In the genomic region with DNA sequence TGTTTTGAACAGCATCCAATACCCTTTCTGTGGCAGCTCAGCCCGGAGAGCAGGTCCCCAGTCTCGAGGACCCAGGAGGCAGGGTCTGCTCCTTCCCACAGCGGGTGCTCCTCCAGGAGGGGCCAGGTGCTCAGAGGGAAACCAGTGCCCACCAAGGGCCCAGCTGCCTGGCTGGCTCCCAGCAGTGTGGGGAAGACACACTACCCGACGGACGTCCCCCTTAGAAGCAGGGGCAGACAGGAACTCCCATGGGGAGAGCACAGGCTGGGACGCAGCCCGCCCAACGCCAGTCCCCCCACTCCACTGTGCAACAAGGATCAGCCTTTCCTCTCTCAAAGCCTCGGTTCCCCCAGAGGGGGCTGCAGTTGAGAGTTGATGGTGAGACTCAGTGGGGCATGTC, we compare ENCODE assay signal across 28 cellular contexts. TPM values are rescaled to one million over a fixed set of nuclear protein-coding genes. Genes with fewer than 3 reads are reported as not detected.
DNase-seq lines count a peak whose midpoint lies in the region; ATAC-seq, FAIRE-seq and TF ChIP-seq lines count a peak whose summit lies in the region.
"Had no signal": no experiment of that assay in that cellular context is flagged by ENCODE, and none has a peak within 500 bp of the region (broad histone marks: within the 10 kb centered on the region; RNA-seq: fewer than 3 reads in every experiment).

No MANE protein-coding gene starts in this region.

- H3K4me1 ChIP-seq in mucosa of descending colon (ENCODE audit: low read depth) (no peaks in the 10 kb centered on the region), skeletal muscle tissue (ENCODE audit: control insufficient read depth in 3 of 3, insufficient read depth in 3 of 3, low read length in 3 of 3) (peaks cover 44 to 49% (median 44%) of the 10 kb centered on the region in 3 donors), foreskin keratinocyte (no peaks in the 10 kb centered on the region)
- H3K4me1 ChIP-seq: Peyer's patch, prostate gland had no signal

- H3K4me1 Mint-ChIP-seq in stimulated activated naive CD8-positive, alpha-beta T cell treated with anti-CD3 and anti-CD28 coated beads, Interleukin-15, amount 100 ng/mL, for 72 hours, result no peaks in the 10 kb centered on the region
- no peaks in the 10 kb centered on the region for H3K4me1 Mint-ChIP-seq in activated naive CD4-positive, alpha-beta T cell treated with anti-CD3 and anti-CD28 coated beads for 36 hours (ENCODE audit: low read depth)
- H3K4me1 Mint-ChIP-seq: activated CD4-positive, alpha-beta memory T cell treated with anti-CD3 and anti-CD28 coated beads, Interleukin-2, amount 10 ng/mL, durations not matched to agents 7 days and 5 days; activated naive CD8-positive, alpha-beta T cell treated with anti-CD3 and anti-CD28 coated beads, Interleukin-2, amount 10 ng/mL, durations not matched to agents 7 days and 5 days had no signal

- intact Hi-C loops in mucosa of descending colon (cut with DNase I, micrococcal nuclease), result no loop called here
- intact Hi-C loops in activated naive CD4-positive, alpha-beta T cell treated with anti-CD3 and anti-CD28 coated beads for 36 hours (cut with micrococcal nuclease), result no loop called here

- H3K27ac Mint-ChIP-seq in stimulated activated naive CD8-positive, alpha-beta T cell treated with anti-CD3 and anti-CD28 coated beads, Interleukin-15, amount 100 ng/mL, for 72 hours, result peak overlapping the region in 1 of 2 donors; percentile 33
- no peak overlapping the region for H3K27ac Mint-ChIP-seq in activated naive CD4-positive, alpha-beta T cell treated with anti-CD3 and anti-CD28 coated beads for 36 hours
- H3K27ac Mint-ChIP-seq: activated CD4-positive, alpha-beta memory T cell treated with anti-CD3 and anti-CD28 coated beads, Interleukin-2, amount 10 ng/mL, durations not matched to agents 7 days and 5 days; activated naive CD8-positive, alpha-beta T cell treated with anti-CD3 and anti-CD28 coated beads, Interleukin-2, amount 10 ng/mL, durations not matched to agents 7 days and 5 days; activated T-helper 2 cell treated with anti-CD3 and anti-CD28 coated beads, Interferon-gamma antibody, Interleukin-2, Interleukin-4, amounts not matched to agents 10 μg/mL and 5 μg/mL and 100 μg/mL, durations not matched to agents 14 hours and 24 hours and 36 hours; stimulated activated naive CD8-positive, alpha-beta T cell treated with anti-CD3 and anti-CD28 coated beads, Interleukin-15, Interleukin-2, amounts not matched to agents 100 ng/mL and 50 ng/mL, for 24 hours had no signal

- peak; percentile 15 for ATAC-seq in stimulated activated naive CD8-positive, alpha-beta T cell treated with anti-CD3 and anti-CD28 coated beads, Interleukin-15, amount 100 ng/mL, for 72 hours
- ATAC-seq in stimulated activated naive CD8-positive, alpha-beta T cell treated with anti-CD3 and anti-CD28 coated beads, Interleukin-15, Interleukin-2, amounts not matched to agents 100 U/mL and 50 U/mL, for 24 hours, result no peak
- ATAC-seq in mucosa of descending colon (peak; percentile 10), foreskin keratinocyte (no peak)

- no peaks in the 10 kb centered on the region for H3K9me3 Mint-ChIP-seq in stimulated activated naive CD8-positive, alpha-beta T cell treated with anti-CD3 and anti-CD28 coated beads, Interleukin-15, amount 100 ng/mL, for 72 hours
- H3K9me3 Mint-ChIP-seq in activated naive CD4-positive, alpha-beta T cell treated with anti-CD3 and anti-CD28 coated beads for 36 hours, result peaks cover under 1% of the 10 kb centered on the region
- H3K9me3 Mint-ChIP-seq: activated CD4-positive, alpha-beta memory T cell treated with anti-CD3 and anti-CD28 coated beads, Interleukin-2, amount 10 ng/mL, durations not matched to agents 7 days and 5 days; activated naive CD8-positive, alpha-beta T cell treated with anti-CD3 and anti-CD28 coated beads, Interleukin-2, amount 10 ng/mL, durations not matched to agents 7 days and 5 days; activated T-helper 2 cell treated with anti-CD3 and anti-CD28 coated beads, Interferon-gamma antibody, Interleukin-2, Interleukin-4, amounts not matched to agents 10 μg/mL and 5 μg/mL and 100 μg/mL, durations not matched to agents 14 hours and 24 hours and 36 hours; stimulated activated naive CD8-positive, alpha-beta T cell treated with anti-CD3 and anti-CD28 coated beads, Interleukin-15, Interleukin-2, amounts not matched to agents 100 ng/mL and 50 ng/mL, for 24 hours had no signal

- DNase-seq in stimulated activated naive CD8-positive, alpha-beta T cell treated with anti-CD3 and anti-CD28 coated beads, Interleukin-15, amount 100 ng/mL, for 72 hours, result no peak
- no peak for DNase-seq in stimulated activated naive CD8-positive, alpha-beta T cell treated with anti-CD3 and anti-CD28 coated beads, Interleukin-15, Interleukin-2, amounts not matched to agents 100 U/mL and 50 U/mL, for 24 hours
- peak in 1 of 3 donors; percentile 21 for DNase-seq in mucosa of descending colon
- no peak for DNase-seq in NCI-H2227 (lab: John Stamatoyannopoulos, UW; ENCODE audit: unreplicated experiment)
- DNase-seq in foreskin keratinocyte, result no peak
- DNase-seq in activated naive CD4-positive, alpha-beta T cell treated with anti-CD3 and anti-CD28 coated beads for 36 hours, result no peak
- DNase-seq in frontal cortex (ENCODE audit: low spot score in 2 of 2), result no peak
- DNase-seq: activated CD4-positive, alpha-beta memory T cell treated with anti-CD3 and anti-CD28 coated beads, Interleukin-2, amount 10 ng/mL, durations not matched to agents 7 days and 5 days; activated CD4-positive, CD25-positive, alpha-beta regulatory T cell treated with anti-CD3 and anti-CD28 coated beads, Interleukin-2, amount 50 U/mL, for 72 hours; activated naive CD8-positive, alpha-beta T cell treated with anti-CD3 and anti-CD28 coated beads, Interleukin-2, amount 10 ng/mL, durations not matched to agents 7 days and 5 days; Calu3; DND-41; effector CD4-positive, alpha-beta T cell; MV-4-11; NCI-H2171; NCI-H526; stimulated activated CD4-positive, alpha-beta T cell treated with anti-CD3 and anti-CD28 coated beads, Interleukin-12 subunit alpha, Interleukin-12 subunit beta, amount 100 ng/mL, for 4 hours had no signal

- FAIRE-seq in frontal cortex (lab: Jason Lieb, UNC), result no peak
- FAIRE-seq: HTR-8/SVneo had no signal

- no peaks in the 10 kb centered on the region for H3K36me3 ChIP-seq in mucosa of descending colon (ENCODE audit: low read depth)
- H3K36me3 ChIP-seq in skeletal muscle tissue (ENCODE audit: control insufficient read depth in 3 of 3, insufficient read depth in 3 of 3, low read length in 3 of 3), result no peaks in the 10 kb centered on the region
- H3K36me3 ChIP-seq: Peyer's patch, prostate gland, upper lobe of left lung had no signal

- no peaks in the 10 kb centered on the region for H3K36me3 Mint-ChIP-seq in activated naive CD4-positive, alpha-beta T cell treated with anti-CD3 and anti-CD28 coated beads for 36 hours (ENCODE audit: low read depth)
- H3K36me3 Mint-ChIP-seq: activated naive CD8-positive, alpha-beta T cell treated with anti-CD3 and anti-CD28 coated beads, Interleukin-2, amount 10 ng/mL, durations not matched to agents 7 days and 5 days had no signal

- no peak overlapping the region for H3K4me3 Mint-ChIP-seq in stimulated activated naive CD8-positive, alpha-beta T cell treated with anti-CD3 and anti-CD28 coated beads, Interleukin-15, amount 100 ng/mL, for 72 hours
- no peak overlapping the region for H3K4me3 Mint-ChIP-seq in activated naive CD4-positive, alpha-beta T cell treated with anti-CD3 and anti-CD28 coated beads for 36 hours
- H3K4me3 Mint-ChIP-seq: activated CD4-positive, alpha-beta memory T cell treated with anti-CD3 and anti-CD28 coated beads, Interleukin-2, amount 10 ng/mL, durations not matched to agents 7 days and 5 days; activated naive CD8-positive, alpha-beta T cell treated with anti-CD3 and anti-CD28 coated beads, Interleukin-2, amount 10 ng/mL, durations not matched to agents 7 days and 5 days; stimulated activated naive CD8-positive, alpha-beta T cell treated with anti-CD3 and anti-CD28 coated beads, Interleukin-15, Interleukin-2, amounts not matched to agents 100 ng/mL and 50 ng/mL, for 24 hours had no signal

- peak overlapping the region; percentile 23 to 76 (median 57) for H3K9ac ChIP-seq in skeletal muscle tissue (ENCODE audit: low read depth in 1 of 3, low read length in 3 of 3)
- H3K9ac ChIP-seq: KMS-11 had no signal

- CTCF ChIA-PET in activated naive CD4-positive, alpha-beta T cell treated with anti-CD3 and anti-CD28 coated beads for 36 hours (lab: Charles Lee), result no interaction called here

- H3K27me3 ChIP-seq in skeletal muscle tissue (ENCODE audit: control insufficient read depth in 3 of 3, insufficient read depth in 3 of 3, low read length in 3 of 3), result no peaks in the 10 kb centered on the region
- H3K27me3 ChIP-seq in foreskin keratinocyte, result no peaks in the 10 kb centered on the region
- H3K27me3 ChIP-seq: Peyer's patch, upper lobe of left lung had no signal

- H3K27ac ChIP-seq in skeletal muscle tissue (ENCODE audit: low read depth, low read length) (peak overlapping the region; percentile 47), foreskin keratinocyte (no peak overlapping the region)
- H3K27ac ChIP-seq: C4-2B, KMS-11, Peyer's patch, prostate gland had no signal

- no peaks in the 10 kb centered on the region for H3K9me3 ChIP-seq in mucosa of descending colon
- no peaks in the 10 kb centered on the region for H3K9me3 ChIP-seq in skeletal muscle tissue (ENCODE audit: control insufficient read depth in 3 of 3, low read length in 3 of 3)
- H3K9me3 ChIP-seq: Peyer's patch, prostate gland, upper lobe of left lung had no signal

- TF ChIP-seq CTCF in mucosa of descending colon (IDR thresholded peaks at IDR 0.05) (no peak), foreskin keratinocyte (conservative IDR thresholded peaks at IDR 0.05) (no peak)

- no peaks in the 10 kb centered on the region for H3K27me3 Mint-ChIP-seq in stimulated activated naive CD8-positive, alpha-beta T cell treated with anti-CD3 and anti-CD28 coated beads, Interleukin-15, amount 100 ng/mL, for 72 hours
- peaks cover 2% of the 10 kb centered on the region for H3K27me3 Mint-ChIP-seq in activated naive CD4-positive, alpha-beta T cell treated with anti-CD3 and anti-CD28 coated beads for 36 hours (ENCODE audit: low read depth)
- H3K27me3 Mint-ChIP-seq: activated CD4-positive, alpha-beta memory T cell treated with anti-CD3 and anti-CD28 coated beads, Interleukin-2, amount 10 ng/mL, durations not matched to agents 7 days and 5 days; stimulated activated naive CD8-positive, alpha-beta T cell treated with anti-CD3 and anti-CD28 coated beads, Interleukin-15, Interleukin-2, amounts not matched to agents 100 ng/mL and 50 ng/mL, for 24 hours had no signal

- H3K4me3 ChIP-seq in mucosa of descending colon, result no peak overlapping the region
- peak overlapping the region in 1 of 3 donors; percentile 22 for H3K4me3 ChIP-seq in skeletal muscle tissue (ENCODE audit: low read length in 3 of 3)
- H3K4me3 ChIP-seq: Peyer's patch, prostate gland, upper lobe of left lung had no signal

RNA-seq across cellular contexts. Expression of gene ADAMTS2, which starts 57.6 kb away (rescaled TPM):
- total RNA-seq in mucosa of descending colon (1 to 10 TPM; 1.3 to 9.2 (median 7.3) TPM), skeletal muscle tissue (29.7 TPM), foreskin keratinocyte (not detected in 2 replicates), frontal cortex (3.3 TPM)
- polyA plus RNA-seq in foreskin keratinocyte, result not detected in 2 replicates
- total RNA-seq in activated naive CD4-positive, alpha-beta T cell treated with anti-CD3 and anti-CD28 coated beads for 36 hours, result not detected
- total RNA-seq: activated CD4-positive, alpha-beta memory T cell treated with anti-CD3 and anti-CD28 coated beads, Interleukin-2, amount 10 ng/mL, durations not matched to agents 7 days and 5 days; activated naive CD8-positive, alpha-beta T cell treated with anti-CD3 and anti-CD28 coated beads, Interleukin-2, amount 10 ng/mL, durations not matched to agents 7 days and 5 days; activated T-helper 2 cell treated with anti-CD3 and anti-CD28 coated beads, Interferon-gamma antibody, Interleukin-2, Interleukin-4, amounts not matched to agents 10 μg/mL and 5 μg/mL and 100 μg/mL, durations not matched to agents 14 hours and 24 hours and 36 hours; Calu3; SK-MEL-5; T-helper 1 cell treated with Interleukin-12 subunit alpha and Interleukin-12 subunit beta and Interleukin-4 antibody, amounts not matched to agents 30 ng/mL and 1 ng/mL, for 36 hours had no signal

Comparison
In these comparisons a context has a peak if more than half of its experiments do, and no peak if none do; other contexts are left out.
1. ATAC-seq: peak in stimulated activated naive CD8-positive, alpha-beta T cell treated with anti-CD3 and anti-CD28 coated beads, Interleukin-15, amount 100 ng/mL, for 72 hours (single experiment) and mucosa of descending colon (single experiment); none in stimulated activated naive CD8-positive, alpha-beta T cell treated with anti-CD3 and anti-CD28 coated beads, Interleukin-15, Interleukin-2, amounts not matched to agents 100 U/mL and 50 U/mL, for 24 hours (single experiment) and foreskin keratinocyte (single experiment).